In the genomic region with DNA sequence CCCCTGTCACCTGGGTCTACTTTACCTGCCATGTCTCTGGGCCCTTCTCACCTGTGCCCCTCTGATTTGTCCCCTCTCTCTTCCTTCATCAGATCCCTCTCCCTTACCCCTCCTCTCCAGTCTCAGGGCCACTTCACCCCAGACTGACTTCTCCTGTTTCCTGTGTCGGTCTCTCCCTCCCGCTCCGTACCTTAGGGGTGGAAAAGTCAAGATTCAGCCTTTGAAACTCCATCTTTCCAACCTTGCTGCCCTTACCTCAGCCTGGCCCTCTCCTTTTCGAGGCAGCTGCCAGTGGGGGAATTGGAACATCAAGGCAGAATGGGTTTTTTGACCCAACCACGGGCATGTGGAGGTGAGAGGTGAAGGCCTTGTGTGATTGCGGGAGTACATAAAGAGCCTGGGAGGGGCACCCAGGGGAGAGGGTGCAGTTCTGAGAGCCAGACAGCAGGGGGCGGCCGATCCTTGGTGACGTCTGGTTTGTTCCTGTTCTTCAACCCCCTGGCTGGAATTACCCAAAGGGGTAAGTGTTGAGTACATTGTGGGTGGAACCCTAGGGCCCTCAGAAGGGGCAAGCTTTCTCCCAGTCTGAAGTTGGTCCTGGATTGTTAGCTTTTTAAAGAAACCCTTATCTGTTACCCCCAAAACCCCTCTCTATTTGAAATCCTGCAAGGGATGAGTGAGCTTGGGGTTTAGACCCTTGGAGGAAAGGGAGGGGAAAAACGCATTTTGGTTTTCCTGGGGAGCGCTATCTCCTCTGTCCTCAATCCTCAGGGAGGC, we compare ENCODE assay signal across 8 cellular contexts. TPM values are rescaled to one million over a fixed set of nuclear protein-coding genes. Genes with fewer than 3 reads are reported as not detected.
DNase-seq lines count a peak whose midpoint lies in the region; ATAC-seq and TF ChIP-seq lines count a peak whose summit lies in the region.

No MANE protein-coding gene starts in this region.

- no peaks in the 10 kb centered on the region for H3F3A ChIP-seq in GM23338 (replicated peaks; ENCODE audit: low read depth)

- CTCF ChIA-PET in CD4-positive, alpha-beta memory T cell (lab: Charles Lee; ENCODE audit: partially characterized antibody), result interaction anchor here (0.6 to 2.5 kb wide), 14 partner anchors 10 to 249 kb away, joined by 3 to 23 read pairs (median 4); a partner anchor contains a TSS

- intact Hi-C loops in CD4-positive, alpha-beta memory T cell (cut with micrococcal nuclease), result loop anchor here (1.0 kb wide), 3 partner anchors 30 to 248 kb away; no protein-coding TSS in a partner anchor

- H3K36me3 ChIP-seq in CD4-positive, alpha-beta memory T cell (ENCODE audit: insufficient read depth, low read length), result no peaks in the 10 kb centered on the region
- H3K36me3 ChIP-seq in GM23338 (ENCODE audit: insufficient read depth), result no peaks in the 10 kb centered on the region
- no peaks in the 10 kb centered on the region for H3K36me3 ChIP-seq in WERI-Rb-1
- H3K36me3 ChIP-seq in brain microvascular endothelial cell (replicated peaks), result no peaks in the 10 kb centered on the region

- H3K27me3 Mint-ChIP-seq in CD4-positive, alpha-beta memory T cell, result peaks cover 6 to 33% of the 10 kb centered on the region in 2 donors
- H3K27me3 Mint-ChIP-seq in GM23338 (ENCODE audit: insufficient read depth, low read depth, poor library complexity), result peaks cover 32% of the 10 kb centered on the region

- H2AFZ ChIP-seq in GM23338, result peak overlapping the region; percentile 75

- 0 out of 2 replicates have a peak overlapping the region, but pooled peaks have one; percentile 58 for H3K4me2 ChIP-seq in GM23338

- no peaks in the 10 kb centered on the region for H3K27me3 ChIP-seq in CD4-positive, alpha-beta memory T cell (ENCODE audit: insufficient read depth, low read length)
- H3K27me3 ChIP-seq in GM23338 (ENCODE audit: insufficient read depth), result peaks cover 98% of the 10 kb centered on the region
- H3K27me3 ChIP-seq in WERI-Rb-1 (ENCODE audit: insufficient read depth, low read depth, severe bottlenecking), result no peaks in the 10 kb centered on the region
- peaks cover 72% of the 10 kb centered on the region for H3K27me3 ChIP-seq in brain microvascular endothelial cell (replicated peaks)

- H3K4me1 Mint-ChIP-seq in CD4-positive, alpha-beta memory T cell, result peaks cover 0 to 5% (median 0%) of the 10 kb centered on the region in 4 donors
- peaks cover 34% of the 10 kb centered on the region for H3K4me1 Mint-ChIP-seq in GM23338

- no peaks in the 10 kb centered on the region for H3K36me3 Mint-ChIP-seq in CD4-positive, alpha-beta memory T cell
- no peaks in the 10 kb centered on the region for H3K36me3 Mint-ChIP-seq in GM23338 (ENCODE audit: low read depth)

- no peak overlapping the region for H3K4me3 ChIP-seq in CD4-positive, alpha-beta memory T cell (ENCODE audit: low read length in 2 of 2)
- H3K4me3 ChIP-seq in GM23338, result peak overlapping the region; percentile 38; the same call in 1 of the 2 replicates
- no peak overlapping the region for H3K4me3 ChIP-seq in WERI-Rb-1 (ENCODE audit: low read depth, low read length)
- H3K4me3 ChIP-seq in brain microvascular endothelial cell (ENCODE audit: low read depth, low read length), result no peak overlapping the region

- DNase-seq in CD4-positive, alpha-beta memory T cell, result peak; percentile 64 to 73 (median 67)
- DNase-seq in GM23338 (ENCODE audit: low spot score) (peak; percentile 77), NCI-H2029 treated with DMSO at 0.1 percent for 48 hours (lab: John Stamatoyannopoulos, UW) (peak; percentile 89), WERI-Rb-1 (peak; percentile 85), brain microvascular endothelial cell (peak; percentile 68), islet precursor cell (peak; percentile 82)
- DNase-seq in stimulated activated CD4-positive, alpha-beta T cell treated with anti-CD3 and anti-CD28 coated beads, Interleukin-1b, Interleukin-23, amount 100 ng/mL, for 1 hour (ENCODE audit: low read depth in 2 of 2), result peak; percentile 28 to 68

- H3K9me3 Mint-ChIP-seq in CD4-positive, alpha-beta memory T cell, result no peaks in the 10 kb centered on the region
- no peaks in the 10 kb centered on the region; the same call in 2 of the 3 replicates for H3K9me3 Mint-ChIP-seq in GM23338

- peak; percentile 62 for ATAC-seq in GM23338
- ATAC-seq in HG02973 (IDR thresholded peaks at IDR 0.05; ENCODE audit: unreplicated experiment), result no peak

- no peak overlapping the region for H3K4me3 Mint-ChIP-seq in CD4-positive, alpha-beta memory T cell
- H3K4me3 Mint-ChIP-seq in GM23338, result no peak overlapping the region; the same call in 2 of the 3 replicates

- H3K4me1 ChIP-seq in CD4-positive, alpha-beta memory T cell (ENCODE audit: insufficient read depth, low read length), result no peaks in the 10 kb centered on the region
- peaks cover 16% of the 10 kb centered on the region for H3K4me1 ChIP-seq in GM23338 (ENCODE audit: insufficient read depth)

- H3K27ac ChIP-seq in CD4-positive, alpha-beta memory T cell (ENCODE audit: low read depth, low read length), result no peak overlapping the region
- H3K27ac ChIP-seq in GM23338 (ENCODE audit: low read depth) (no peak overlapping the region), WERI-Rb-1 (peak overlapping the region; percentile 22; the same call in 1 of the 2 replicates), brain microvascular endothelial cell (no peak overlapping the region)

- POLR2A ChIA-PET in CD4-positive, alpha-beta memory T cell (lab: Charles Lee; ENCODE audit: partially characterized antibody), result no interaction called here

- H3K79me2 ChIP-seq in GM23338 (replicated peaks; ENCODE audit: insufficient read depth), result no peaks in the 10 kb centered on the region

- H3K9me2 ChIP-seq in GM23338 (ENCODE audit: insufficient read depth), result no peaks in the 10 kb centered on the region

- no peaks in the 10 kb centered on the region; the same call in 1 of the 2 replicates for H4K20me1 ChIP-seq in GM23338 (replicated peaks; ENCODE audit: insufficient read depth)

- TF ChIP-seq CTCF in GM23338 (conservative IDR thresholded peaks at IDR 0.05; ENCODE audit: low read depth in 2 of 2) (peak; percentile 90), WERI-Rb-1 (IDR thresholded peaks at IDR 0.05; ENCODE audit: low read depth, low read length) (peak; percentile 90), brain microvascular endothelial cell (IDR thresholded peaks at IDR 0.05; ENCODE audit: low read depth, low read length, missing control alignments) (peak; percentile 97)

- H3K9me3 ChIP-seq in CD4-positive, alpha-beta memory T cell (ENCODE audit: control insufficient read depth in 1 of 2, low read length in 2 of 2), result no peaks in the 10 kb centered on the region
- no peaks in the 10 kb centered on the region for H3K9me3 ChIP-seq in WERI-Rb-1 (ENCODE audit: severe bottlenecking)

- H3K27ac Mint-ChIP-seq in CD4-positive, alpha-beta memory T cell, result no peak overlapping the region
- H3K27ac Mint-ChIP-seq in GM23338, result no peak overlapping the region

- in situ Hi-C loops in brain microvascular endothelial cell (cut with HindIII; ENCODE audit: low pct_ligation_motif_present, low sequenced_read_pairs), result no loop called here

RNA-seq across cellular contexts. Expression of a gene that starts 12.3 kb away (rescaled TPM):
- total RNA-seq in CD4-positive, alpha-beta memory T cell, result not detected
- polyA plus RNA-seq in CD4-positive, alpha-beta memory T cell, result not detected
- total RNA-seq in GM23338 (2014; rRNA removed; shearing (Covaris generic)), result not detected in 2 replicates
- polyA plus RNA-seq in GM23338 (2016; fragmentation: Nextera tagmentation; extraction: Ambion mirVana), result 0.11 TPM in 1 of 2 replicates, not detected in the other
